Comparison of ENCODE assay signal across 8 cellular contexts in genomic region chr4:158671665-158671914, GRCh38. TPM values are rescaled to one million over a fixed set of nuclear protein-coding genes. Genes with fewer than 3 reads are reported as not detected.
DNase-seq lines count a peak whose midpoint lies in the region; ATAC-seq, FAIRE-seq and TF ChIP-seq lines count a peak whose summit lies in the region.

TSS of gene C4orf46 (minus strand) at chr4:158671887. CDS start at chr4:158671801, 86 bp downstream.

- peak within 1 kb of the TSS; percentile 88 for H3K4me2 ChIP-seq in mammary epithelial cell (ENCODE audit: insufficient read depth, low read depth, low read length)

- H3K36me3 ChIP-seq in mammary epithelial cell (ENCODE audit: insufficient read depth, low read length): no peaks in the 10 kb centered on the region

- in situ Hi-C loops in mammary epithelial cell (cut with MboI; ENCODE audit: low sequenced_read_pairs in 2 of 2): no loop called here

- no peak for FAIRE-seq in D721Med (lab: Jason Lieb, UNC)

- peaks cover 14% of the 10 kb centered on the region for H3K4me1 ChIP-seq in mammary epithelial cell (ENCODE audit: insufficient read depth, low read length)
- peaks cover 27% of the 10 kb centered on the region for H3K4me1 ChIP-seq in mononuclear cell (ENCODE audit: insufficient read depth, low read length)

- dilution Hi-C loops in mammary epithelial cell (cut with HindIII; ENCODE audit: low sequenced_read_pairs): no loop called here

- H2AFZ ChIP-seq in mammary epithelial cell (ENCODE audit: low read depth, low read length): peak within 1 kb of the TSS; percentile 98

- H3K79me2 ChIP-seq in mammary epithelial cell (ENCODE audit: insufficient read depth, low read length): peaks cover 45% of the 10 kb centered on the region

- BruUV-seq in mammary epithelial cell (replicated peaks; lab: Mats Ljungman, UMichigan): no TSS peak

- intact Hi-C loops in mammary epithelial cell (cut with micrococcal nuclease): loop anchor here (5.0 kb wide), 1 partner anchor 776 kb away; no protein-coding TSS in a partner anchor

- peak within 1 kb of the TSS; percentile 82 for H3K27ac ChIP-seq in mammary epithelial cell (ENCODE audit: insufficient read depth, low read depth, low read length)

- H3K9ac ChIP-seq in mammary epithelial cell (ENCODE audit: insufficient read depth, low read length): peak within 1 kb of the TSS; percentile 85

- WGBS in mammary epithelial cell (ENCODE audit: low coverage, missing lambda C conversion rate): 0% methylated on average over 3 of the region's 20 CpGs

- H3K4me3 ChIP-seq in mammary epithelial cell (replicated peaks in 1 of 3; ENCODE audit: insufficient read depth in 1 of 3, low read depth in 2 of 3, low read length in 3 of 3) (peak within 1 kb of the TSS; percentile 70 to 90 (median 76)), mononuclear cell (ENCODE audit: low read length) (peak within 1 kb of the TSS; percentile 90)

- CTCF ChIA-PET in mammary epithelial cell (lab: Charles Lee; ENCODE audit: low non-redundant PET): no interaction called here

- TF ChIP-seq CTCF in mammary epithelial cell (conservative IDR thresholded peaks at IDR 0.05 in 1 of 2, IDR thresholded peaks at IDR 0.05 in 1 of 2; ENCODE audit: extremely low read depth in 1 of 2, insufficient read depth in 1 of 2, low read depth in 1 of 2, low read length in 2 of 2) (no peak), D721Med (IDR thresholded peaks at IDR 0.05; ENCODE audit: insufficient read depth, missing control alignments) (no peak)

- no peaks in the 10 kb centered on the region for H4K20me1 ChIP-seq in mammary epithelial cell (ENCODE audit: insufficient read depth, low read length)

- no peaks in the 10 kb centered on the region for H3K27me3 ChIP-seq in mammary epithelial cell (ENCODE audit: insufficient read depth, low read length)
- H3K27me3 ChIP-seq in mononuclear cell (ENCODE audit: insufficient read depth, low read length): no peaks in the 10 kb centered on the region

- H3K9me3 ChIP-seq in mammary epithelial cell (replicated peaks; ENCODE audit: insufficient read depth, low read length): no peaks in the 10 kb centered on the region
- H3K9me3 ChIP-seq in mononuclear cell (ENCODE audit: low read depth, low read length): no peaks in the 10 kb centered on the region

- no peak for ATAC-seq in GM21528 (IDR thresholded peaks at IDR 0.05; ENCODE audit: low FRiP score, unreplicated experiment)

- DNase-seq in A172 (ENCODE audit: low spot score) (no peak), HT1080 (ENCODE audit: low read depth) (no peak), mammary epithelial cell (no peak), D721Med (ENCODE audit: insufficient read length, low spot score) (no peak)
- no peak for DNase-seq in effector CD8-positive, alpha-beta T cell (lab: John Stamatoyannopoulos, UW)
- no peak for DNase-seq in activated effector memory CD4-positive, alpha-beta T cell treated with Interleukin-2 at 50 U/mL for 16 hours

RNA-seq across cellular contexts. Expression of gene C4orf46, which starts in this region (rescaled TPM):
- 32.1 and 33.0 TPM in 2 replicates for total RNA-seq in A172 (2014; rRNA removed; shearing (Covaris generic))
- 16.1 and 22.6 TPM in 2 replicates for total RNA-seq in HT1080 (2014; rRNA removed; shearing (Covaris generic))
- 20.0 and 25.3 TPM in 2 replicates for polyA plus RNA-seq in HT1080 (2015; cell fraction: cytosol; rRNA removed)
- polyA plus RNA-seq in HT1080 (2015; cell fraction: nucleus; rRNA removed): 13.9 and 17.4 TPM in 2 replicates
- 10 to 100 TPM in 1 of 2 donors, 1 to 10 TPM in 1; 9.2 to 12.3 TPM for total RNA-seq in mammary epithelial cell
- 7.7 TPM for polyA plus RNA-seq in mammary epithelial cell
- 35.0 TPM for polyA minus RNA-seq in mammary epithelial cell
- total RNA-seq in mononuclear cell: 14.9 TPM
